Comparison of ENCODE assay signal across 23 cellular contexts in genomic region chr9:18922161-18922910, GRCh38.
"Had no signal": no experiment of that assay in that cellular context is flagged by ENCODE, and none has a peak within 500 bp of the region (broad histone marks: within the 10 kb centered on the region; RNA-seq: fewer than 3 reads in every experiment).

No MANE protein-coding gene starts in this region.

- H3K4me1 ChIP-seq: adrenal gland, parathyroid adenoma, spleen, upper lobe of right lung had no signal

- H3K27me3 ChIP-seq: adrenal gland, gastroesophageal sphincter, heart left ventricle, sigmoid colon, spleen, upper lobe of right lung had no signal

- H3K36me3 ChIP-seq: adrenal gland, gastroesophageal sphincter, heart left ventricle, sigmoid colon, spleen, upper lobe of right lung had no signal

- ATAC-seq: activated T-cell treated with anti-CD3 and anti-CD28 coated beads, Interleukin-2, amount 50 U/mL, for 72 hours; gastroesophageal sphincter; heart left ventricle; left ventricle myocardium superior; mucosa of descending colon; stimulated activated memory B cell treated with anti-CD40 and anti-IgM and Interleukin-4, amounts not matched to agents 10 μg/mL and 1 μg/mL and 100 μg/mL, for 72 hours; upper lobe of right lung had no signal

- H3K4me3 Mint-ChIP-seq: activated CD4-positive, alpha-beta T cell treated with anti-CD3 and anti-CD28 coated beads, Interleukin-2, amount 10 ng/mL, durations not matched to agents 7 days and 5 days; activated naive CD4-positive, alpha-beta T cell treated with anti-CD3 and anti-CD28 coated beads, Interleukin-2, amount 50 U/mL, for 24 hours; activated T-cell treated with anti-CD3 and anti-CD28 coated beads, Interleukin-2, amount 50 U/mL, for 72 hours; stimulated activated memory B cell treated with anti-CD40 and anti-IgM and Interleukin-4, amounts not matched to agents 10 μg/mL and 1 μg/mL and 100 μg/mL, for 72 hours had no signal

- H3K27me3 Mint-ChIP-seq: activated CD4-positive, alpha-beta T cell treated with anti-CD3 and anti-CD28 coated beads, Interleukin-2, amount 10 ng/mL, durations not matched to agents 7 days and 5 days; activated naive CD4-positive, alpha-beta T cell treated with anti-CD3 and anti-CD28 coated beads, Interleukin-2, amount 50 U/mL, for 24 hours; stimulated activated memory B cell treated with anti-CD40 and anti-IgM and Interleukin-4, amounts not matched to agents 10 μg/mL and 1 μg/mL and 100 μg/mL, for 72 hours had no signal

- H3K9ac ChIP-seq: parathyroid adenoma had no signal

- DNase-seq: activated CD4-positive, alpha-beta T cell treated with anti-CD3 and anti-CD28 coated beads, Interleukin-2, amount 10 ng/mL, durations not matched to agents 7 days and 5 days; activated CD4-positive, CD25-positive, alpha-beta regulatory T cell; activated CD8-positive, alpha-beta memory T cell treated with anti-CD3 and anti-CD28 coated beads for 24 hours; activated CD8-positive, alpha-beta memory T cell treated with anti-CD3 and anti-CD28 coated beads, Interleukin-2, amount 50 U/mL, for 48 hours; activated effector memory CD4-positive, alpha-beta T cell treated with anti-CD3 and anti-CD28 coated beads, Interleukin-2, amount 50 U/mL, for 16 hours; activated T-cell treated with anti-CD3 and anti-CD28 coated beads, Interleukin-2, amount 50 U/mL, for 72 hours; adrenal gland; cerebellar nuclear complex; effector CD4-positive, alpha-beta T cell; heart left ventricle; kidney glomerular epithelial cell; left ventricle myocardium superior; mucosa of descending colon; naive B cell; sigmoid colon; spleen; stimulated activated CD4-positive, alpha-beta T cell treated with anti-CD3 and anti-CD28 coated beads, Interleukin-4, amount 100 ng/mL, for 4 hours; T-helper 9 cell; upper lobe of right lung had no signal

- H3K27ac Mint-ChIP-seq: activated CD4-positive, alpha-beta T cell treated with anti-CD3 and anti-CD28 coated beads, Interleukin-2, amount 10 ng/mL, durations not matched to agents 7 days and 5 days; activated naive CD4-positive, alpha-beta T cell treated with anti-CD3 and anti-CD28 coated beads, Interleukin-2, amount 50 U/mL, for 24 hours; activated T-cell treated with anti-CD3 and anti-CD28 coated beads, Interleukin-2, amount 50 U/mL, for 72 hours; stimulated activated memory B cell treated with anti-CD40 and anti-IgM and Interleukin-4, amounts not matched to agents 10 μg/mL and 1 μg/mL and 100 μg/mL, for 72 hours had no signal

- H2AFZ ChIP-seq: parathyroid adenoma had no signal

- H3K27ac ChIP-seq: adrenal gland, heart left ventricle, parathyroid adenoma, spleen, upper lobe of right lung had no signal

- H3K9me3 Mint-ChIP-seq: activated CD4-positive, alpha-beta T cell treated with anti-CD3 and anti-CD28 coated beads, Interleukin-2, amount 10 ng/mL, durations not matched to agents 7 days and 5 days; activated naive CD4-positive, alpha-beta T cell treated with anti-CD3 and anti-CD28 coated beads, Interleukin-2, amount 50 U/mL, for 24 hours; activated T-cell treated with anti-CD3 and anti-CD28 coated beads, Interleukin-2, amount 50 U/mL, for 72 hours; naive B cell; stimulated activated memory B cell treated with anti-CD40 and anti-IgM and Interleukin-4, amounts not matched to agents 10 μg/mL and 1 μg/mL and 100 μg/mL, for 72 hours had no signal

- H3K4me3 ChIP-seq: adrenal gland, gastroesophageal sphincter, heart left ventricle, mucosa of descending colon, sigmoid colon, spleen, upper lobe of right lung had no signal

- H3K36me3 Mint-ChIP-seq: activated naive CD4-positive, alpha-beta T cell treated with anti-CD3 and anti-CD28 coated beads, Interleukin-2, amount 50 U/mL, for 24 hours; naive B cell; stimulated activated memory B cell treated with anti-CD40 and anti-IgM and Interleukin-4, amounts not matched to agents 10 μg/mL and 1 μg/mL and 100 μg/mL, for 72 hours had no signal

- H3K4me1 Mint-ChIP-seq: activated CD4-positive, alpha-beta T cell treated with anti-CD3 and anti-CD28 coated beads, Interleukin-2, amount 10 ng/mL, durations not matched to agents 7 days and 5 days; activated naive CD4-positive, alpha-beta T cell treated with anti-CD3 and anti-CD28 coated beads, Interleukin-2, amount 50 U/mL, for 24 hours; naive B cell; stimulated activated memory B cell treated with anti-CD40 and anti-IgM and Interleukin-4, amounts not matched to agents 10 μg/mL and 1 μg/mL and 100 μg/mL, for 72 hours had no signal

- H3K79me2 ChIP-seq: parathyroid adenoma had no signal

- H3K9me3 ChIP-seq: adrenal gland, gastroesophageal sphincter, heart left ventricle, mucosa of descending colon, sigmoid colon, spleen, upper lobe of right lung had no signal
